ENCODE assay signal across 9 cellular contexts in the genomic region with DNA sequence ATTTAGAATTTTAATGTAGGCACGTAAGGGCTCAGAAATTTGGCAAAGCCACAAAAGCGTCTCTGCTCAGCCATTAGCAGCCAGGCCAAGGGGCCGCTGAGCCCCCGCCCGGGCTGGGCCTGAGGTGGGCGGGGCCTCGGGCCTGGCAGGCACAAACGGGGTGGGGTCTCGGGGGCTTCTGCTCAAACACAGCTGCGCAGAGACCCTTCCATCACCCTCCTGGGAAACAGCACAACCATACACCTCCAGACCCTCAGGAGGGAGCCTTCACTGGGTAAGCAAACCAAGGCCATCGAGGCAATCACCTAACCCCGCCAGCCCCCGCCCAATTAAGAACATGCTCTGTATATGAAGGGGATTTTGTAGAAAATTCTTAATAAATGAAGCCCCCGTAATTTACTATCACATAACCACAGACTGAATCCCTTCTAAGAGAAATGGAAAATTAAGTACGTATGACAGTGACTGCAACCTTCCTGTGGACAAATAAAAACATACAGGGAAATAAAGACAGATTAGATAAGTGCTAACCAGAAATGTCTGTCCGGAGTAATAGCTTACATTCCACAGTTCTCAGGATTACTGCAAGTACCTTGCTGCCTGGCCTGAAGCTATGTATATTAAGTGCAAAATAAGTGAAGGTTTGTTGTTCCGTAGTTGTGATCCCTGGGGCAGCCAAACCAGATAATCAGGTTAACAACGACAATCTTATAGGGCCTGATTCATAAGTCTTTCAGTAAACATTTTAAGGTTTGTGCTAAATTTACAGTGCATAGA. TPM values are rescaled to one million over a fixed set of nuclear protein-coding genes. Genes with fewer than 3 reads are reported as not detected.
DNase-seq lines count a peak whose midpoint lies in the region; ATAC-seq, FAIRE-seq and TF ChIP-seq lines count a peak whose summit lies in the region.
"Had no signal": no experiment of that assay in that cellular context is flagged by ENCODE, and none has a peak within 500 bp of the region (broad histone marks: within the 10 kb centered on the region; RNA-seq: fewer than 3 reads in every experiment).

No MANE protein-coding gene starts in this region.

- TF ChIP-seq POLR2A in GM12878 (IDR thresholded peaks at IDR 0.05; ENCODE audit: low read depth, low read length) = no peak

- WGBS in GM12878 (ENCODE audit: insufficient coverage, insufficient replicate concordance, low lambda C conversion rate, missing lambda C conversion rate) = 96% methylated on average over 18 of the region's 18 CpGs
- WGBS in smooth muscle cell (ENCODE audit: low lambda C conversion rate) = 7% methylated on average over 18 of the region's 18 CpGs

- ATAC-seq in GM12878 (no peak), GM21447 (IDR thresholded peaks at IDR 0.05; ENCODE audit: unreplicated experiment) (no peak)

- in situ Hi-C loops in GM12878 (cut with MboI) = no loop called here

- H3K9me1 ChIP-seq in keratinocyte (ENCODE audit: control insufficient read depth, extremely low read depth, insufficient read depth, low read length) = no peaks in the 10 kb centered on the region

- intact Hi-C loops in GM12878 (cut with micrococcal nuclease; ENCODE audit: unreplicated experiment) = loop anchor here (5.0 kb wide), 1 partner anchor 143 kb away; no protein-coding TSS in a partner anchor

- TF ChIP-seq RAD21 in GM12878 (IDR thresholded peaks at IDR 0.05; ENCODE audit: insufficient read depth, low read depth, low read length) = no peak

- SMC1A ChIA-PET in GM12878 (lab: Charles Lee; ENCODE audit: uncharacterized antibody, unreplicated experiment) = interaction anchor here (1.1 to 9.0 kb wide), 18 partner anchors 8 to 266 kb away, joined by 3 to 99 read pairs (median 14); no protein-coding TSS in a partner anchor

- H3K79me2 ChIP-seq in GM12878 (ENCODE audit: control insufficient read depth, insufficient read depth, low read length) (peaks cover 53% of the 10 kb centered on the region), keratinocyte (ENCODE audit: control insufficient read depth, insufficient read depth, low read length) (no peaks in the 10 kb centered on the region), smooth muscle cell (ENCODE audit: low read depth) (peaks cover 78% of the 10 kb centered on the region)

- peaks cover 38% of the 10 kb centered on the region for H3K4me1 ChIP-seq in HUES6 (ENCODE audit: control insufficient read depth, insufficient read depth, low read length)
- peaks cover 8% of the 10 kb centered on the region for H3K4me1 ChIP-seq in GM12878 (ENCODE audit: control insufficient read depth, insufficient read depth, low read length)
- H3K4me1 ChIP-seq in keratinocyte (ENCODE audit: control insufficient read depth, extremely low read depth, insufficient read depth, low read length) = peaks cover 42% of the 10 kb centered on the region
- H3K4me1 ChIP-seq in smooth muscle cell (ENCODE audit: low read depth) = peaks cover 41% of the 10 kb centered on the region

- POLR2A ChIA-PET in GM12878 (lab: Charles Lee) = interaction anchor here (1.0 to 8.0 kb wide), 3 partner anchors 7 to 48 kb away, joined by 3 to 67 read pairs (median 12); no protein-coding TSS in a partner anchor

- peaks cover 48% of the 10 kb centered on the region for H3F3A ChIP-seq in smooth muscle cell (ENCODE audit: low read depth)

- RAD21 ChIA-PET in GM12878 (lab: Charles Lee; ENCODE audit: unreplicated experiment) = interaction anchor here (0.6 to 4.4 kb wide), 10 partner anchors 12 to 266 kb away, joined by 3 to 62 read pairs (median 8); no protein-coding TSS in a partner anchor

- FAIRE-seq in GM12878 (lab: Jason Lieb, UNC) (no peak), keratinocyte (lab: Jason Lieb, UNC) (peak; percentile 23)

- no TSS peak for BruUV-seq in GM12878 (replicated peaks; lab: Mats Ljungman, UMichigan)

- H3K27me3 ChIP-seq in HUES6 (ENCODE audit: control insufficient read depth, insufficient read depth, low read length) (no peaks in the 10 kb centered on the region), GM12878 (replicated peaks in 1 of 2; ENCODE audit: control insufficient read depth in 2 of 2, insufficient read depth in 2 of 2, low read length in 1 of 2) (no peaks in the 10 kb centered on the region), keratinocyte (ENCODE audit: control insufficient read depth, extremely low read depth, insufficient read depth, low read length) (no peaks in the 10 kb centered on the region), smooth muscle cell (ENCODE audit: low read depth) (no peaks in the 10 kb centered on the region)

- H3K4me3 ChIP-seq in HUES6 (ENCODE audit: low read depth, low read length) (peak overlapping the region; percentile 43), GM12878 (peak overlapping the region; percentile 84), keratinocyte (ENCODE audit: control insufficient read depth in 2 of 3, extremely low read depth in 1 of 3, insufficient read depth in 2 of 3, low read depth in 1 of 3, low read length in 3 of 3) (peak overlapping the region in 2 of 3 experiments; percentile 54 to 91), smooth muscle cell (peak overlapping the region; percentile 92)

- H3K9ac ChIP-seq in HUES6 (ENCODE audit: low read length) = no peak overlapping the region
- no peak overlapping the region for H3K9ac ChIP-seq in GM12878 (ENCODE audit: control insufficient read depth, insufficient read depth, low read length)
- peak overlapping the region; percentile 93 for H3K9ac ChIP-seq in keratinocyte (ENCODE audit: control insufficient read depth, extremely low read depth, insufficient read depth, low read length)
- peak overlapping the region; percentile 98 for H3K9ac ChIP-seq in smooth muscle cell (ENCODE audit: low read depth)

- H3K4me2 ChIP-seq in GM12878 (ENCODE audit: control insufficient read depth, insufficient read depth) (peak overlapping the region; percentile 26; the same call in 1 of the 2 replicates), keratinocyte (ENCODE audit: control insufficient read depth, extremely low read depth, insufficient read depth, low read depth, low read length) (peak overlapping the region; percentile 95), smooth muscle cell (peak overlapping the region; percentile 90)

- no peaks in the 10 kb centered on the region for H3K36me3 ChIP-seq in HUES6 (ENCODE audit: control insufficient read depth, insufficient read depth, low read length)
- H3K36me3 ChIP-seq in GM12878 (ENCODE audit: control insufficient read depth in 2 of 2, insufficient read depth in 2 of 2, low read length in 1 of 2) = no peaks in the 10 kb centered on the region; a peak in 2 of 4 replicates
- H3K36me3 ChIP-seq in keratinocyte (ENCODE audit: control insufficient read depth in 2 of 2, extremely low read depth in 1 of 2, insufficient read depth in 2 of 2, low read length in 2 of 2) = no peaks in the 10 kb centered on the region
- H3K36me3 ChIP-seq in smooth muscle cell (ENCODE audit: low read depth) = no peaks in the 10 kb centered on the region

- dilution Hi-C loops in keratinocyte (cut with MboI; ENCODE audit: extremely low pct_ligation_motif_present, low sequenced_read_pairs) = no loop called here

- TF ChIP-seq EP300 in GM12878 (IDR thresholded peaks at IDR 0.05; ENCODE audit: borderline replicate concordance in 1 of 2, control insufficient read depth in 1 of 2, low read depth in 2 of 2, low read length in 2 of 2) = no peak

- H3K9me3 ChIP-seq in HUES6 (ENCODE audit: control insufficient read depth, insufficient read depth, low read depth, low read length) = no peaks in the 10 kb centered on the region
- H3K9me3 ChIP-seq in GM12878 (replicated peaks; ENCODE audit: control insufficient read depth, insufficient read depth, low read length) = peaks cover 12% of the 10 kb centered on the region
- no peaks in the 10 kb centered on the region for H3K9me3 ChIP-seq in keratinocyte (ENCODE audit: control insufficient read depth, low read depth, low read length)
- no peaks in the 10 kb centered on the region for H3K9me3 ChIP-seq in smooth muscle cell (replicated peaks; ENCODE audit: low read depth)

- no peak overlapping the region for H2AFZ ChIP-seq in GM12878 (ENCODE audit: control insufficient read depth, low read depth, low read length)
- peak overlapping the region; percentile 11 for H2AFZ ChIP-seq in keratinocyte (ENCODE audit: control insufficient read depth, low read length)
- H2AFZ ChIP-seq in smooth muscle cell (ENCODE audit: low read depth) = no peak overlapping the region

- TF ChIP-seq CTCF in GM12878 (IDR thresholded peaks at IDR 0.05 in 2 of 3, conservative IDR thresholded peaks at IDR 0.05 in 1 of 3; ENCODE audit: control insufficient read depth in 2 of 3, extremely low read depth in 1 of 3, insufficient read depth in 1 of 3, low read depth in 3 of 3, low read length in 3 of 3) = no peak
- TF ChIP-seq CTCF in keratinocyte (optimal IDR thresholded peaks at IDR 0.05 in 1 of 3, IDR thresholded peaks at IDR 0.05 in 1 of 3, conservative IDR thresholded peaks at IDR 0.05 in 1 of 3; ENCODE audit: extremely low read depth in 1 of 3, insufficient read depth in 2 of 3, low read length in 3 of 3) = no peak
- no peak for TF ChIP-seq CTCF in smooth muscle cell (IDR thresholded peaks at IDR 0.05; ENCODE audit: borderline replicate concordance, insufficient read depth, poor library complexity, severe bottlenecking)

- CTCF ChIA-PET in GM12878 (lab: Yijun Ruan, JAX) = interaction anchor here (0.8 to 2.3 kb wide), 5 partner anchors 9 to 264 kb away, joined by 3 to 10 read pairs (median 3); no protein-coding TSS in a partner anchor

- DNase-seq in GM12878 (ENCODE audit: low read depth, low spot score) = no peak
- no peak for DNase-seq in keratinocyte (ENCODE audit: low read depth, low spot score)
- DNase-seq in smooth muscle cell (lab: John Stamatoyannopoulos, UW; ENCODE audit: unreplicated experiment) = no peak
- DNase-seq in HK-2 (ENCODE audit: unreplicated experiment) = no peak
- DNase-seq in DMS79 (lab: John Stamatoyannopoulos, UW) = no peak
- DNase-seq in NCI-H146 (lab: John Stamatoyannopoulos, UW) = no peak
- DNase-seq: SHP77 had no signal

- H4K20me1 ChIP-seq in GM12878 (ENCODE audit: control insufficient read depth, insufficient read depth) (no peaks in the 10 kb centered on the region), keratinocyte (ENCODE audit: control insufficient read depth, extremely low read depth, insufficient read depth, low read length) (no peaks in the 10 kb centered on the region), smooth muscle cell (ENCODE audit: low read depth) (peaks cover 78% of the 10 kb centered on the region)

- H3K27ac ChIP-seq in HUES6 (ENCODE audit: low read depth, low read length) (no peak overlapping the region), GM12878 (ENCODE audit: control insufficient read depth, insufficient read depth) (no peak overlapping the region), keratinocyte (ENCODE audit: control insufficient read depth, insufficient read depth, low read length) (peak overlapping the region; percentile 97), smooth muscle cell (ENCODE audit: low read depth) (peak overlapping the region; percentile 99)

RNA-seq across cellular contexts. Expression of a gene that starts 3.0 kb away (rescaled TPM):
- 359 and 392 TPM in 2 replicates for total RNA-seq in GM12878 (2013; cell fraction: nucleolus; rRNA removed)
- 16.9 and 21.3 TPM in 2 replicates for total RNA-seq in GM12878 (2014; rRNA removed)
- 18.4 and 20.1 TPM in 2 replicates for total RNA-seq in GM12878 (2014; rRNA removed; fragmentation: Illumina TruSeq; extraction: Trizol)
- 15.2 and 17.5 TPM in 2 replicates for total RNA-seq in GM12878 (2021)
- 21.4 TPM for polyA plus RNA-seq in GM12878 (2011; ENCODE audit: low read depth)
- 82.7 and 92.6 TPM in 2 replicates for polyA plus RNA-seq in GM12878 (2011; rRNA removed)
- polyA plus RNA-seq in GM12878 (2011; cell fraction: cytosol; rRNA removed) = 78.6 and 84.6 TPM in 2 replicates
- polyA plus RNA-seq in GM12878 (2011; cell fraction: nucleus; rRNA removed) = 78.6 and 79.5 TPM in 2 replicates
- polyA plus RNA-seq in GM12878 (2012) = 29.0 and 31.7 TPM in 2 replicates
- 14.0 and 14.2 TPM in 2 replicates for polyA plus RNA-seq in GM12878 (2014; fragmentation: Illumina TruSeq; extraction: Trizol)
- polyA plus RNA-seq in GM12878 (2014; fragmentation: Nextera tagmentation; extraction: Ambion mirVana) = 1 to 10 TPM; 4.9 to 6.3 TPM
- polyA plus RNA-seq in GM12878 (2014; rRNA removed) = 13.0 and 15.3 TPM in 2 replicates
- 10 to 100 TPM in 1 of 2 experiments, 1 to 10 TPM in 1; 9.7 to 12.1 TPM for polyA plus RNA-seq in GM12878 (2016; fragmentation: Nextera tagmentation; extraction: Ambion mirVana)
- polyA minus RNA-seq in GM12878 (2011; rRNA and poly(A)+ RNA removed) = 260 and 266 TPM in 2 replicates
- polyA minus RNA-seq in GM12878 (2011; cell fraction: cytosol; rRNA and poly(A)+ RNA removed) = 53.4 and 63.7 TPM in 2 replicates
- 204 and 326 TPM in 2 replicates for polyA minus RNA-seq in GM12878 (2011; cell fraction: nucleus; rRNA and poly(A)+ RNA removed)
- 3.3 to 4.3 TPM (median 4.1 TPM) in 3 replicates for polyA plus RNA-seq in keratinocyte
- 3.2 TPM for polyA plus RNA-seq in keratinocyte (2011; ENCODE audit: low read depth)
- polyA plus RNA-seq in keratinocyte (2011; cell fraction: cytosol; rRNA removed) = 2.6 and 3.2 TPM in 2 replicates
- polyA plus RNA-seq in keratinocyte (2011; cell fraction: nucleus; rRNA removed) = 7.6 and 10.8 TPM in 2 replicates
- 2.7 and 3.5 TPM in 2 replicates for polyA plus RNA-seq in keratinocyte (2012; ENCODE audit: low replicate concordance)
- polyA minus RNA-seq in keratinocyte = 6.8 to 8.7 TPM (median 8.4 TPM) in 3 replicates
- polyA minus RNA-seq in keratinocyte (2011; cell fraction: cytosol; rRNA and poly(A)+ RNA removed) = 4.4 TPM
- 8.1 and 19.7 TPM in 2 replicates for polyA minus RNA-seq in keratinocyte (2011; cell fraction: nucleus; rRNA and poly(A)+ RNA removed)
- total RNA-seq in smooth muscle cell = 127 and 139 TPM in 2 replicates
- polyA plus RNA-seq in smooth muscle cell = 75.2 and 85.6 TPM in 2 replicates

Comparison
In these comparisons a context has a peak if more than half of its experiments do, and no peak if none do; other contexts are left out.
1. H3K27ac ChIP-seq: peak in keratinocyte (single experiment) and smooth muscle cell (single experiment); none in HUES6 (single experiment) and GM12878 (single experiment).
2. H3K9ac ChIP-seq: peak in keratinocyte (single experiment) and smooth muscle cell (single experiment); none in HUES6 (single experiment) and GM12878 (single experiment).
3. H3K4me2 ChIP-seq: peak in every context shown above with its lines; median percentile 95 in keratinocyte; 90 in smooth muscle cell; 26 in GM12878.
4. Peak in every context shown above with its lines, with median percentiles within 50 percentile points of each other: H3K4me3 ChIP-seq.